18 cellular contexts compared by ENCODE assay signal in genomic region chr9:37678789-37679273, GRCh38. TPM values are rescaled to one million over a fixed set of nuclear protein-coding genes. Genes with fewer than 3 reads are reported as not detected.
DNase-seq lines count a peak whose midpoint lies in the region; ATAC-seq and TF ChIP-seq lines count a peak whose summit lies in the region.
"Had no signal": no experiment of that assay in that cellular context is flagged by ENCODE, and none has a peak within 500 bp of the region (broad histone marks: within the 10 kb centered on the region; RNA-seq: fewer than 3 reads in every experiment).

No MANE protein-coding gene starts in this region.

- no peaks in the 10 kb centered on the region for H3K23me2 ChIP-seq in H9 (ENCODE audit: insufficient read length, low read depth, low read length, poor library complexity, severe bottlenecking)

- no peak overlapping the region for H3K14ac ChIP-seq in H9 (ENCODE audit: insufficient read depth, low read length)

- no peak overlapping the region for H2AK5ac ChIP-seq in H9 (ENCODE audit: insufficient read length, low read length)

- 57 to 73% (median 60%) methylated on average over 1 of the region's 1 CpG for WGBS in heart left ventricle, 4 donors
- WGBS in H9 (ENCODE audit: extremely low coverage, insufficient read length, low lambda C conversion rate) = no CpG with 5 or more reads among the region's 1 CpG

- no peak overlapping the region for H2BK15ac ChIP-seq in H9 (ENCODE audit: low read depth, low read length)

- H3K4me1 ChIP-seq in BE2C (peaks cover 23% of the 10 kb centered on the region), DND-41 (ENCODE audit: insufficient read depth, low read length) (no peaks in the 10 kb centered on the region), heart left ventricle (peaks cover 0 to 26% (median 0%) of the 10 kb centered on the region in 12 donors), H9 (ENCODE audit: insufficient read depth, low read length) (no peaks in the 10 kb centered on the region)
- H3K4me1 ChIP-seq: BLaER1 treated with 17β-estradiol and CSF1 and Interleukin-3, amounts not matched to agents 10 nM and 100 nM; left lung; pancreas had no signal

- 0 out of 3 replicates have a peak, but pooled peaks have one; percentile 37 for ATAC-seq in DND-41 (ENCODE audit: insufficient read depth, low read depth)
- ATAC-seq in heart left ventricle = peak; percentile 64 to 88 (median 74)
- ATAC-seq in HG02678 (IDR thresholded peaks at IDR 0.05; ENCODE audit: unreplicated experiment) = no peak
- ATAC-seq: left lung, pancreas had no signal

- no peak overlapping the region for H3K27ac Mint-ChIP-seq in H9

- no peaks in the 10 kb centered on the region for H3K9me3 ChIP-seq in BE2C
- H3K9me3 ChIP-seq in DND-41 (ENCODE audit: insufficient read depth, low read length, severe bottlenecking) = no peaks in the 10 kb centered on the region
- no peaks in the 10 kb centered on the region for H3K9me3 ChIP-seq in heart left ventricle
- H3K9me3 ChIP-seq in H9 (ENCODE audit: control insufficient read depth, low read depth, low read length) = no peaks in the 10 kb centered on the region
- H3K9me3 ChIP-seq: left lung, pancreas, testis had no signal

- H3K4me2 ChIP-seq in DND-41 (ENCODE audit: insufficient read depth, low read length) (no peak overlapping the region), H9 (ENCODE audit: insufficient read depth, insufficient read length, low read length) (no peak overlapping the region)
- H3K4me2 ChIP-seq: BLaER1 treated with 17β-estradiol and CSF1 and Interleukin-3, amounts not matched to agents 10 nM and 100 nM had no signal

- no peaks in the 10 kb centered on the region for H3K79me1 ChIP-seq in H9 (ENCODE audit: insufficient read depth, low read depth, low read length, poor library complexity, severe bottlenecking)

- H3K4me3 Mint-ChIP-seq in H9 = no peak overlapping the region

- H3K36me3 ChIP-seq in BE2C (no peaks in the 10 kb centered on the region), DND-41 (ENCODE audit: insufficient read depth, low read length) (no peaks in the 10 kb centered on the region), heart left ventricle (no peaks in the 10 kb centered on the region)
- H3K36me3 ChIP-seq: BLaER1 treated with 17β-estradiol and CSF1 and Interleukin-3, amounts not matched to agents 10 nM and 100 nM; left lung; pancreas had no signal

- no peak overlapping the region for H3K56ac ChIP-seq in H9 (ENCODE audit: insufficient read length, low read depth, low read length)

- peaks cover 5% of the 10 kb centered on the region in 2 experiments; a peak in 2 of 5 replicates for H3K9me3 Mint-ChIP-seq in H9

- no peaks in the 10 kb centered on the region for H4K20me1 ChIP-seq in DND-41 (ENCODE audit: insufficient read depth, low read length)
- H4K20me1 ChIP-seq in H9 (ENCODE audit: control insufficient read depth, insufficient read depth, insufficient read length) = no peaks in the 10 kb centered on the region
- H4K20me1 ChIP-seq: BLaER1 treated with 17β-estradiol and CSF1 and Interleukin-3, amounts not matched to agents 10 nM and 100 nM had no signal

- no peak overlapping the region for H2BK120ac ChIP-seq in H9 (ENCODE audit: low read depth, low read length, poor library complexity, severe bottlenecking)

- H3K23ac ChIP-seq in H9 (ENCODE audit: insufficient read length, low read depth, low read length) = no peak overlapping the region

- intact Hi-C loops in heart left ventricle (cut with DNase I) = no loop called here

- H3K27ac ChIP-seq in DND-41 (ENCODE audit: low read length) (no peak overlapping the region), heart left ventricle (peak overlapping the region in 1 of 12 donors; percentile 44), H9 (ENCODE audit: insufficient read length, low read depth, low read length) (no peak overlapping the region)
- H3K27ac ChIP-seq: BLaER1 treated with 17β-estradiol and CSF1 and Interleukin-3, amounts not matched to agents 10 nM and 100 nM; left lung; pancreas; skin epidermis; testis had no signal

- no peak for TF ChIP-seq POLR2A in heart left ventricle (IDR thresholded peaks at IDR 0.05)

- no peak overlapping the region for H2BK20ac ChIP-seq in H9 (ENCODE audit: low read depth, low read length, poor library complexity, severe bottlenecking)

- H4K8ac ChIP-seq in H9 (replicated peaks; ENCODE audit: insufficient read length, low read depth, low read length) = no peak overlapping the region

- H3K4ac ChIP-seq in H9 (ENCODE audit: low read depth, low read length) = no peak overlapping the region

- peaks cover 0 to 12% of the 10 kb centered on the region in 2 experiments; a peak in 2 of 4 replicates for H3K4me1 Mint-ChIP-seq in H9

- H3K27me3 ChIP-seq in BE2C = no peaks in the 10 kb centered on the region
- H3K27me3 ChIP-seq in DND-41 (ENCODE audit: insufficient read depth, low read length, poor library complexity) = peaks cover 13% of the 10 kb centered on the region
- no peaks in the 10 kb centered on the region for H3K27me3 ChIP-seq in heart left ventricle
- H3K27me3 ChIP-seq in H9 (ENCODE audit: insufficient read depth, low read length) = no peaks in the 10 kb centered on the region
- H3K27me3 ChIP-seq: BLaER1 treated with 17β-estradiol and CSF1 and Interleukin-3, amounts not matched to agents 10 nM and 100 nM; pancreas; testis had no signal

- H3K4me3 ChIP-seq in BE2C (ENCODE audit: low read depth, low read length) (no peak overlapping the region), DND-41 (ENCODE audit: low read depth in 1 of 2, low read length in 2 of 2) (no peak overlapping the region), heart left ventricle (no peak overlapping the region)
- H3K4me3 ChIP-seq: BLaER1 treated with 17β-estradiol and CSF1 and Interleukin-3, amounts not matched to agents 10 nM and 100 nM; left lung; pancreas; skin epidermis; testis had no signal

- H3T11ph ChIP-seq in H9 (ENCODE audit: low read length) = no peak overlapping the region

- H3K27me3 Mint-ChIP-seq in H9 (ENCODE audit: low read depth) = peaks cover 31% of the 10 kb centered on the region

- H4K5ac ChIP-seq in H9 (ENCODE audit: insufficient read length, low read depth, low read length) = no peak overlapping the region

- no peak overlapping the region for H2BK5ac ChIP-seq in H9 (ENCODE audit: insufficient read length, low read length)

- H2BK12ac ChIP-seq in H9 (ENCODE audit: insufficient read length, low read depth, low read length) = no peak overlapping the region

- H3K9ac ChIP-seq in DND-41 (ENCODE audit: low read depth, low read length) = no peak overlapping the region
- H3K9ac ChIP-seq in H9 (ENCODE audit: extremely low read depth, insufficient read length, low read length) = no peak overlapping the region
- H3K9ac ChIP-seq: BLaER1 treated with 17β-estradiol and CSF1 and Interleukin-3, amounts not matched to agents 10 nM and 100 nM had no signal

- no peak overlapping the region for H2AFZ ChIP-seq in DND-41 (ENCODE audit: low read depth, low read length)
- no peak overlapping the region for H2AFZ ChIP-seq in H9 (ENCODE audit: low read length)

- H4K91ac ChIP-seq in H9 (ENCODE audit: insufficient read length, low read depth, low read length) = no peak overlapping the region

- no peaks in the 10 kb centered on the region for H3K79me2 ChIP-seq in DND-41 (ENCODE audit: insufficient read depth, low read length)
- no peaks in the 10 kb centered on the region for H3K79me2 ChIP-seq in H9 (ENCODE audit: insufficient read depth, low read length)

- DNase-seq in BE2C (peak; percentile 45), DND-41 (peak; percentile 14), RPMI8226 (peak; percentile 36), heart left ventricle (peak in 2 of 5 donors; percentile 31 to 37), ureter (ENCODE audit: low spot score) (no peak), H9 (no peak)
- DNase-seq: activated effector memory CD4-positive, alpha-beta T cell treated with Interleukin-2 at 50 U/mL for 16 hours; amygdala; DMS53; left lung; NCI-H1694; NCI-H510A; pancreas; SW 1271; testis had no signal

- H3K18ac ChIP-seq in H9 (ENCODE audit: insufficient read length, low read depth, low read length) = no peak overlapping the region

- H3K36me3 Mint-ChIP-seq in H9 (ENCODE audit: insufficient read depth in 1 of 3, low read depth in 3 of 3) = 0 out of 7 replicates have a peak, but pooled peaks cover 0 to 6% (median 0%) of the 10 kb centered on the region in 3 experiments

- no peak; the same call in 1 of the 2 replicates for TF ChIP-seq CTCF in BE2C (IDR thresholded peaks at IDR 0.05; ENCODE audit: low read depth, low read length)
- TF ChIP-seq CTCF in DND-41 (IDR thresholded peaks at IDR 0.05; ENCODE audit: borderline replicate concordance, extremely low read depth, low read length, poor library complexity, severe bottlenecking) = peak; percentile 11
- no peak for TF ChIP-seq CTCF in heart left ventricle (IDR thresholded peaks at IDR 0.05)
- TF ChIP-seq CTCF in H9 (conservative IDR thresholded peaks at IDR 0.05) = no peak

RNA-seq across cellular contexts. Expression of gene FRMPD1, which starts 28.1 kb away (rescaled TPM):
- polyA plus RNA-seq in BE2C (2012; ENCODE audit: insufficient read depth, insufficient read length, low read depth) = not detected
- total RNA-seq in heart left ventricle (1 to 10 TPM in 5 of 9 donors, under 1 TPM in 4; 0.59 to 1.9 (median 1.0) TPM), ureter (not detected), H9 (2021) (0.04 and 0.13 TPM in 2 replicates)
- under 1 TPM; 0.03 to 0.30 TPM for polyA plus RNA-seq in heart left ventricle
- total RNA-seq: left lung had no signal

Comparison
In these comparisons a context has a peak if more than half of its experiments do, and no peak if none do; other contexts are left out.
1. DNase-seq: peak in BE2C (single experiment), DND-41 (single experiment) and RPMI8226 (single experiment); none in ureter (single experiment) and H9 (single experiment).